1 cellular context compared by ENCODE assay signal in genomic region chr10:46018453-46019169, GRCh38.
TF ChIP-seq lines count a peak whose summit lies in the region.

No MANE protein-coding gene starts in this region.

TF ChIP-seq in IMR-90, 13 proteins besides CTCF, POLR2A, EP300 and RAD21:
- TF ChIP-seq, protein P1, sequence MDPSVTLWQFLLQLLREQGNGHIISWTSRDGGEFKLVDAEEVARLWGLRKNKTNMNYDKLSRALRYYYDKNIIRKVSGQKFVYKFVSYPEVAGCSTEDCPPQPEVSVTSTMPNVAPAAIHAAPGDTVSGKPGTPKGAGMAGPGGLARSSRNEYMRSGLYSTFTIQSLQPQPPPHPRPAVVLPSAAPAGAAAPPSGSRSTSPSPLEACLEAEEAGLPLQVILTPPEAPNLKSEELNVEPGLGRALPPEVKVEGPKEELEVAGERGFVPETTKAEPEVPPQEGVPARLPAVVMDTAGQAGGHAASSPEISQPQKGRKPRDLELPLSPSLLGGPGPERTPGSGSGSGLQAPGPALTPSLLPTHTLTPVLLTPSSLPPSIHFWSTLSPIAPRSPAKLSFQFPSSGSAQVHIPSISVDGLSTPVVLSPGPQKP (IDR thresholded peaks at IDR 0.05; ENCODE audit: borderline replicate concordance, low read depth, low read length), result no peak
- no peak for TF ChIP-seq RCOR1 (IDR thresholded peaks at IDR 0.05; ENCODE audit: insufficient replicate concordance, low read length)
- TF ChIP-seq USF2 (IDR thresholded peaks at IDR 0.05; ENCODE audit: low read depth, low read length), result no peak
- TF ChIP-seq RFX5 (IDR thresholded peaks at IDR 0.05; ENCODE audit: low read depth, low read length), result no peak
- TF ChIP-seq CEBPB (IDR thresholded peaks at IDR 0.05; ENCODE audit: low read depth, low read length), result no peak
- TF ChIP-seq CHD1 (IDR thresholded peaks at IDR 0.05; ENCODE audit: low read depth, low read length), result no peak
- TF ChIP-seq BHLHE40 (IDR thresholded peaks at IDR 0.05; ENCODE audit: low read depth, low read length), result no peak
- no peak for TF ChIP-seq MXI1 (IDR thresholded peaks at IDR 0.05; ENCODE audit: borderline replicate concordance, low read depth, low read length)
- TF ChIP-seq FOS (IDR thresholded peaks at IDR 0.05; ENCODE audit: low read depth, low read length), result no peak
- TF ChIP-seq MAFK (IDR thresholded peaks at IDR 0.05; ENCODE audit: low read depth, low read length), result no peak
- TF ChIP-seq NFE2L2 (IDR thresholded peaks at IDR 0.05; ENCODE audit: low read depth, low read length), result no peak
- TF ChIP-seq SMC3 (IDR thresholded peaks at IDR 0.05; ENCODE audit: low read depth, low read length), result no peak
- no peak for TF ChIP-seq MAZ (IDR thresholded peaks at IDR 0.05; ENCODE audit: borderline replicate concordance, low read depth, low read length)
TF ChIP-seq in IMR-90: peak in this region for 0.
